ENCODE assay signal across 29 cellular contexts in genomic region chr2:185625604-185626003, GRCh38.
"Had no signal": no experiment of that assay in that cellular context is flagged by ENCODE, and none has a peak within 500 bp of the region (broad histone marks: within the 10 kb centered on the region; RNA-seq: fewer than 3 reads in every experiment).

No MANE protein-coding gene starts in this region.

- H3K4me1 Mint-ChIP-seq: activated CD4-positive, alpha-beta T cell treated with anti-CD3 and anti-CD28 coated beads, Interleukin-2, amount 10 ng/mL, durations not matched to agents 24 days and 14 days; activated naive CD4-positive, alpha-beta T cell treated with anti-CD3 and anti-CD28 coated beads, Interleukin-2, amount 50 U/mL, for 24 hours; activated naive CD8-positive, alpha-beta T cell treated with anti-CD3 and anti-CD28 coated beads, Interleukin-2, amount 10 ng/mL, durations not matched to agents 7 days and 5 days; brain had no signal

- H3K9me3 Mint-ChIP-seq: activated CD4-positive, alpha-beta T cell treated with anti-CD3 and anti-CD28 coated beads, Interleukin-2, amount 10 ng/mL, durations not matched to agents 24 days and 14 days; activated naive CD4-positive, alpha-beta T cell treated with anti-CD3 and anti-CD28 coated beads, Interleukin-2, amount 50 U/mL, for 24 hours; activated T-helper 2 cell treated with anti-CD3 and anti-CD28 coated beads, Interferon-gamma antibody, Interleukin-2, Interleukin-4, amounts not matched to agents 10 μg/mL and 5 μg/mL and 100 μg/mL, durations not matched to agents 14 hours and 24 hours and 36 hours had no signal

- H3K4me2 ChIP-seq: PC-9 had no signal

- H3K27ac Mint-ChIP-seq: activated CD4-positive, alpha-beta T cell treated with anti-CD3 and anti-CD28 coated beads, Interleukin-2, amount 10 ng/mL, durations not matched to agents 24 days and 14 days; activated CD8-positive, alpha-beta T cell treated with anti-CD3 and anti-CD28 coated beads for 36 hours; activated naive CD4-positive, alpha-beta T cell treated with anti-CD3 and anti-CD28 coated beads, Interleukin-2, amount 50 U/mL, for 24 hours; activated naive CD8-positive, alpha-beta T cell treated with anti-CD3 and anti-CD28 coated beads, Interleukin-2, amount 10 ng/mL, durations not matched to agents 7 days and 5 days; activated T-cell treated with anti-CD3 and anti-CD28 coated beads, Interleukin-2, amount 50 U/mL, for 24 hours; activated T-helper 2 cell treated with anti-CD3 and anti-CD28 coated beads, Interferon-gamma antibody, Interleukin-2, Interleukin-4, amounts not matched to agents 10 μg/mL and 5 μg/mL and 100 μg/mL, durations not matched to agents 14 hours and 24 hours and 36 hours; brain had no signal

- H3K27me3 Mint-ChIP-seq: activated CD4-positive, alpha-beta T cell treated with anti-CD3 and anti-CD28 coated beads, Interleukin-2, amount 10 ng/mL, durations not matched to agents 24 days and 14 days; activated CD8-positive, alpha-beta T cell treated with anti-CD3 and anti-CD28 coated beads for 36 hours; activated naive CD4-positive, alpha-beta T cell treated with anti-CD3 and anti-CD28 coated beads, Interleukin-2, amount 50 U/mL, for 24 hours; activated naive CD8-positive, alpha-beta T cell treated with anti-CD3 and anti-CD28 coated beads, Interleukin-2, amount 10 ng/mL, durations not matched to agents 7 days and 5 days; activated T-cell treated with anti-CD3 and anti-CD28 coated beads, Interleukin-2, amount 50 U/mL, for 24 hours; brain had no signal

- H2AFZ ChIP-seq: PC-9 had no signal

- DNase-seq: activated CD4-positive, alpha-beta T cell treated with anti-CD3 and anti-CD28 coated beads, Interleukin-2, amount 10 ng/mL, durations not matched to agents 24 days and 14 days; activated CD4-positive, alpha-beta T cell treated with anti-CD3 and anti-CD28 coated beads, Interleukin-2, amount 50 U/mL, for 4 hours; activated CD8-positive, alpha-beta T cell treated with anti-CD3 and anti-CD28 coated beads for 36 hours; activated gamma-delta T cell; activated naive CD4-positive, alpha-beta T cell treated with Interleukin-2 at 50 U/mL for 16 hours; activated naive CD8-positive, alpha-beta T cell treated with anti-CD3 and anti-CD28 coated beads, Interleukin-2, amount 10 ng/mL, durations not matched to agents 7 days and 5 days; activated T-cell treated with anti-CD3 and anti-CD28 coated beads, Interleukin-2, amount 50 U/mL, for 24 hours; central memory CD4-positive, alpha-beta T cell; Karpas-422; NCI-H1048; NCI-H1105 treated with DMSO at 0.1 percent for 48 hours; NCI-H1436; NCI-H1694; NCI-H1930; NCI-H2081 treated with DMSO at 0.1 percent for 48 hours; NCI-H446 treated with DMSO at 0.1 percent for 48 hours; NCI-H526; NCI-H748 treated with DMSO at 0.1 percent for 48 hours; NK-92 treated with Interleukin-12 subunit alpha and Interleukin-12 subunit beta, amount 100 ng/mL, for 24 hours; PC-9; Right ventricle myocardium superior; SW 1271; T-helper 1 cell; T-helper 2 cell; T-helper 9 cell had no signal

- H3K4me3 ChIP-seq: K562, PC-9 had no signal

- ATAC-seq: activated CD8-positive, alpha-beta T cell treated with anti-CD3 and anti-CD28 coated beads for 36 hours; K562 had no signal

- H3K36me3 Mint-ChIP-seq: activated naive CD4-positive, alpha-beta T cell treated with anti-CD3 and anti-CD28 coated beads, Interleukin-2, amount 50 U/mL, for 24 hours; activated naive CD8-positive, alpha-beta T cell treated with anti-CD3 and anti-CD28 coated beads, Interleukin-2, amount 10 ng/mL, durations not matched to agents 7 days and 5 days had no signal

- H3K4me3 Mint-ChIP-seq: activated CD4-positive, alpha-beta T cell treated with anti-CD3 and anti-CD28 coated beads, Interleukin-2, amount 10 ng/mL, durations not matched to agents 24 days and 14 days; activated CD8-positive, alpha-beta T cell treated with anti-CD3 and anti-CD28 coated beads for 36 hours; activated naive CD4-positive, alpha-beta T cell treated with anti-CD3 and anti-CD28 coated beads, Interleukin-2, amount 50 U/mL, for 24 hours; activated naive CD8-positive, alpha-beta T cell treated with anti-CD3 and anti-CD28 coated beads, Interleukin-2, amount 10 ng/mL, durations not matched to agents 7 days and 5 days; activated T-cell treated with anti-CD3 and anti-CD28 coated beads, Interleukin-2, amount 50 U/mL, for 24 hours; brain had no signal

- H3K27ac ChIP-seq: PC-9 had no signal
